1 cellular context compared by ENCODE assay signal in genomic region chr14:102776761-102777710, GRCh38.
TF ChIP-seq lines count a peak whose summit lies in the region.

Gene TRAF3 (plus strand): TSS chr14:102777449. CDS start chr14:102870202, 92,753 bp downstream.

TF ChIP-seq in K562, 482 proteins besides CTCF, POLR2A, EP300 and RAD21 (continued from another document and continues in another):
- no peak for TF ChIP-seq ZBTB49 (CRISPR knock-in tag; IDR thresholded peaks at IDR 0.05; ENCODE audit: borderline replicate concordance)
- TF ChIP-seq CXXC5 (CRISPR knock-in tag; IDR thresholded peaks at IDR 0.05) = peak; percentile 7; the same call in 1 of the 2 replicates
- no peak for TF ChIP-seq KAT2B (IDR thresholded peaks at IDR 0.05; ENCODE audit: low read depth, low read length)
- TF ChIP-seq SMARCE1 (IDR thresholded peaks at IDR 0.05) = no peak
- peak; percentile 11; the same call in 1 of the 2 replicates for TF ChIP-seq SMAD4 (CRISPR knock-in tag; conservative IDR thresholded peaks at IDR 0.05)
- no peak for TF ChIP-seq HOMEZ (CRISPR knock-in tag; IDR thresholded peaks at IDR 0.05)
- peak; percentile 81; the same call in 1 of the 2 replicates for TF ChIP-seq ZBTB1 (CRISPR knock-in tag; IDR thresholded peaks at IDR 0.05; ENCODE audit: borderline replicate concordance, low read depth)
- TF ChIP-seq JUNB (CRISPR knock-in tag; conservative IDR thresholded peaks at IDR 0.05) = no peak
- 0 out of 2 replicates have a peak, but pooled peaks have one; percentile 44 for TF ChIP-seq HNRNPL (IDR thresholded peaks at IDR 0.05; ENCODE audit: low read depth, low read length)
- no peak for TF ChIP-seq BRF1 (IDR thresholded peaks at IDR 0.05; ENCODE audit: borderline replicate concordance, extremely low read depth, insufficient read length)
- TF ChIP-seq TAF1 (IDR thresholded peaks at IDR 0.05; ENCODE audit: control insufficient read depth, extremely low read depth, insufficient read depth, low read length, severe bottlenecking) = peak; percentile 20
- TF ChIP-seq ETV5 (CRISPR knock-in tag; IDR thresholded peaks at IDR 0.05; ENCODE audit: low read depth) = no peak
- TF ChIP-seq FOS (IDR thresholded peaks at IDR 0.05; ENCODE audit: extremely low read depth, insufficient read length) = no peak
- no peak for TF ChIP-seq ZC3H11A (IDR thresholded peaks at IDR 0.05; ENCODE audit: low read depth, low read length)
- peak; percentile 59; the same call in 1 of the 2 replicates for TF ChIP-seq ZBTB2 (IDR thresholded peaks at IDR 0.05)
- no peak for TF ChIP-seq SREBF2 (CRISPR knock-in tag; IDR thresholded peaks at IDR 0.05)
- TF ChIP-seq SIRT6 (IDR thresholded peaks at IDR 0.05; ENCODE audit: low read depth, low read length) = no peak
- TF ChIP-seq HES1 (IDR thresholded peaks at IDR 0.05; ENCODE audit: low read depth) = no peak
- no peak for TF ChIP-seq BDP1 (IDR thresholded peaks at IDR 0.05; ENCODE audit: insufficient read depth, insufficient read length)
- peak in 1 of 2 experiments; percentile 44; a peak in 1 of 4 replicates for TF ChIP-seq KDM1A (IDR thresholded peaks at IDR 0.05)
- TF ChIP-seq U2AF1 (optimal IDR thresholded peaks at IDR 0.05; ENCODE audit: low read depth, low read length) = no peak
- TF ChIP-seq CBX3 (IDR thresholded peaks at IDR 0.05; ENCODE audit: borderline replicate concordance in 1 of 2, low read length in 2 of 2) = no peak
- TF ChIP-seq PHF8 (IDR thresholded peaks at IDR 0.05; ENCODE audit: borderline replicate concordance, low read length) = peak; percentile 12; the same call in 1 of the 2 replicates
- no peak for TF ChIP-seq ZBTB5 (IDR thresholded peaks at IDR 0.05)
- peak; percentile 19; the same call in 1 of the 2 replicates for TF ChIP-seq CTBP1 (IDR thresholded peaks at IDR 0.05; ENCODE audit: borderline replicate concordance)
- peak; percentile 66 for TF ChIP-seq RBFOX2 (IDR thresholded peaks at IDR 0.05; ENCODE audit: low read depth, low read length)
- no peak for TF ChIP-seq TBL1XR1 (IDR thresholded peaks at IDR 0.05; ENCODE audit: low read length in 2 of 2)
- no peak for TF ChIP-seq ZBTB7A (IDR thresholded peaks at IDR 0.05; ENCODE audit: borderline replicate concordance, control insufficient read depth, low read depth, low read length)
- peak; percentile 21 to 82 for TF ChIP-seq E2F6 (IDR thresholded peaks at IDR 0.05; ENCODE audit: borderline replicate concordance in 1 of 2, extremely low read depth in 1 of 2, insufficient read depth in 1 of 2, insufficient read length in 1 of 2, low read depth in 1 of 2, low read length in 1 of 2, poor library complexity in 1 of 2, severe bottlenecking in 1 of 2)
- TF ChIP-seq ZFP91 (CRISPR knock-in tag; IDR thresholded peaks at IDR 0.05) = no peak
- no peak for TF ChIP-seq PCBP1 (IDR thresholded peaks at IDR 0.05; ENCODE audit: low read depth, low read length, poor library complexity, severe bottlenecking)
- TF ChIP-seq MED1 (CRISPR knock-in tag; IDR thresholded peaks at IDR 0.05; ENCODE audit: borderline replicate concordance) = no peak
- TF ChIP-seq MEIS2 (IDR thresholded peaks at IDR 0.05; ENCODE audit: partially characterized antibody) = no peak
- TF ChIP-seq ZBTB43 (CRISPR knock-in tag; IDR thresholded peaks at IDR 0.05) = no peak
- TF ChIP-seq DDX20 (tag; IDR thresholded peaks at IDR 0.05; ENCODE audit: low read depth) = no peak
- no peak for TF ChIP-seq ZNF280B (CRISPR knock-in tag; IDR thresholded peaks at IDR 0.05)
- no peak for TF ChIP-seq XRCC5 (IDR thresholded peaks at IDR 0.05; ENCODE audit: low read depth, low read length)
- no peak for TF ChIP-seq E4F1 (CRISPR knock-in tag; IDR thresholded peaks at IDR 0.05; ENCODE audit: borderline replicate concordance)
- TF ChIP-seq CBX8 (IDR thresholded peaks at IDR 0.05; ENCODE audit: borderline replicate concordance, extremely low read depth, low read depth, low read length, poor library complexity, severe bottlenecking) = no peak
- no peak for TF ChIP-seq MCM2 (IDR thresholded peaks at IDR 0.05; ENCODE audit: low read depth)
- no peak for TF ChIP-seq FOXA3 (CRISPR knock-in tag; conservative IDR thresholded peaks at IDR 0.05 in 1 of 2, IDR thresholded peaks at IDR 0.05 in 1 of 2)
